In genomic region chr10:21166557-21167287, GRCh38 we compare ENCODE assay signal across 17 cellular contexts.
A peak's percentile ranks its signal among the peaks of the same experiment; 100 is the strongest.
DNase-seq lines count a peak whose midpoint lies in the region; ATAC-seq and TF ChIP-seq lines count a peak whose summit lies in the region.
"Had no signal": no experiment of that assay in that cellular context is flagged by ENCODE, and none has a peak within 500 bp of the region (broad histone marks: within the 10 kb centered on the region; RNA-seq: fewer than 3 reads in every experiment).

No MANE protein-coding gene starts in this region.

- no peaks in the 10 kb centered on the region for H3K9me3 ChIP-seq in heart right ventricle
- H3K9me3 ChIP-seq: SJCRH30 had no signal

- intact Hi-C loops in dorsolateral prefrontal cortex (cut with DNase I) (no loop called here), heart right ventricle (cut with DNase I) (no loop called here)

- TF ChIP-seq CTCF in dorsolateral prefrontal cortex (IDR thresholded peaks at IDR 0.05 in 54 of 56, conservative IDR thresholded peaks at IDR 0.05 in 2 of 56; ENCODE audit: low read depth in 1 of 56, partially characterized antibody in 56 of 56) (no peak), heart right ventricle (IDR thresholded peaks at IDR 0.05) (no peak)

- H3K4me3 ChIP-seq in dorsolateral prefrontal cortex: peak overlapping the region in 34 of 59 donors; percentile 1 to 42 (median 16)
- H3K4me3 ChIP-seq in heart right ventricle: no peak overlapping the region
- H3K4me3 ChIP-seq: coronary artery, SJCRH30 had no signal

- DNase-seq in COLO668 (lab: John Stamatoyannopoulos, UW; ENCODE audit: unreplicated experiment): peak; percentile 53
- peak; percentile 54 for DNase-seq in NCI-H510A treated with DMSO at 0.1 percent for 48 hours (lab: John Stamatoyannopoulos, UW)
- DNase-seq in dorsolateral prefrontal cortex: peak in 1 of 10 donors; percentile 32
- peak; percentile 59 for DNase-seq in mucosa of gallbladder (ENCODE audit: low spot score)
- no peak for DNase-seq in activated CD4-positive, CD25-positive, alpha-beta regulatory T cell (lab: John Stamatoyannopoulos, UW)
- DNase-seq in heart right ventricle: no peak
- DNase-seq in foreskin melanocyte: no peak
- DNase-seq: activated T-cell treated with anti-CD3 and anti-CD28 coated beads, Interleukin-2, amount 50 U/mL, for 24 hours; DMS 273 treated with DMSO at 0.1 percent for 48 hours; Kasumi-1; NCI-H187; SJCRH30 had no signal

- H3K36me3 ChIP-seq in heart right ventricle: no peaks in the 10 kb centered on the region
- H3K36me3 ChIP-seq: SJCRH30 had no signal

- 87 to 88% methylated on average over 16 of the region's 16 CpGs for WGBS in heart right ventricle, 2 donors

- H3K4me1 ChIP-seq in heart right ventricle: no peaks in the 10 kb centered on the region
- H3K4me1 ChIP-seq: SJCRH30 had no signal

- ATAC-seq in GM21423 (IDR thresholded peaks at IDR 0.05; ENCODE audit: unreplicated experiment): no peak
- no peak for ATAC-seq in heart right ventricle
- ATAC-seq: esophagus mucosa, HCT116 had no signal

- H3K27ac ChIP-seq in dorsolateral prefrontal cortex: peak overlapping the region in 50 of 59 donors; percentile 0 to 86 (median 60)
- H3K27ac ChIP-seq in heart right ventricle: no peak overlapping the region
- H3K27ac ChIP-seq: coronary artery, HL-60, SJCRH30 had no signal

- H3K27me3 ChIP-seq in dorsolateral prefrontal cortex (peaks cover 0 to 4% (median 0%) of the 10 kb centered on the region in 45 donors), heart right ventricle (peaks cover 0 to under 1% (median 0%) of the 10 kb centered on the region in 7 donors)
- H3K27me3 ChIP-seq: SJCRH30 had no signal

Comparison
In these comparisons a context has a peak if more than half of its experiments do, and no peak if none do; other contexts are left out.
1. DNase-seq: peak in COLO668 (single experiment), NCI-H510A treated with DMSO at 0.1 percent for 48 hours (single experiment) and mucosa of gallbladder (single experiment); none in activated CD4-positive, CD25-positive, alpha-beta regulatory T cell (0 of 4), heart right ventricle (0 of 2) and foreskin melanocyte (single experiment).
2. H3K27ac ChIP-seq: peak in dorsolateral prefrontal cortex (50 of 59); none in heart right ventricle (0 of 10).
3. H3K4me3 ChIP-seq: peak in dorsolateral prefrontal cortex (34 of 59); none in heart right ventricle (0 of 10).